ENCODE assay signal across 8 cellular contexts in the genomic region with DNA sequence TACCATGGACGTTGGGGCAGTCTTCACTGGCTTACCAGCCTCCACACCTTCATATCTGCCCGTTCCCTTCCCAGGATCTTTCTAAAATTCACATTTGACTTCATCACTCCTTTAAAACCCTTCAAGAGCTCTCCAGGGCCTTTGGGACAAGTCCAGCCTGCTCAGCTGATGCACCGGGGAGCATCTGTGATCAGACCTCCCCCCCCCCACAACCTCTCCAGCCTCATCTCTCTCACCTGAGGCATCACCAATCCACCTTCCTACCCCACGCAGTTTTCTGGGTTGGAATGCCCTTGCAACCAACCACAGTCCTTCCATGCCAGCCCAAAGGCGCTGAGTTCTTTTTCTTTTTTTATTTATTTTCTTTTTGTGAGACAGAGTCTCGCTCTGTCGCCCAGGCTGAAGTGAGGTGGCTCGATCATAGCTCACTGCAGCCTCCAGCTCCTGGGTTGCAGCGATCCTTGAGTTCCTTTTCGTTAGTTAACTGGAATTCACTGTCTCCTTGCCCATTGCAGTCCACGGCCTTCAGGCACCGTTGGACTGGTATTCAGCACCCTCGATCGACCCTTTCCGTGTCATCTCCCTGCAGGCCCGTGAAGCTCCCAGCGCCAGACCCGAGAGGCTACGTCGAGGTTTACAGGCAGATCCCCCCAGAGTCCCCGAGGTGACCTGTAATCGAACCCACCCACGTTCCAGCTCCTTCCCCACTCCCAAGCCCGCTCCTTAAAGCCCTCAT. TPM values are rescaled to one million over a fixed set of nuclear protein-coding genes. Genes with fewer than 3 reads are reported as not detected.
DNase-seq lines count a peak whose midpoint lies in the region; ATAC-seq, FAIRE-seq and TF ChIP-seq lines count a peak whose summit lies in the region.

No MANE protein-coding gene starts in this region.

- no peak for TF ChIP-seq CTCF in coronary artery (IDR thresholded peaks at IDR 0.05)
- no peak for TF ChIP-seq CTCF in lung (IDR thresholded peaks at IDR 0.05; ENCODE audit: control extremely low read depth, extremely low read depth)

- H3K4me1 ChIP-seq in lung (ENCODE audit: control insufficient read depth in 2 of 2, insufficient read depth in 2 of 2, low read length in 2 of 2) (peaks cover 5 to 9% of the 10 kb centered on the region in 2 donors), urinary bladder (ENCODE audit: insufficient read depth) (no peaks in the 10 kb centered on the region)

- DNase-seq in GM19239 (ENCODE audit: insufficient read length, low spot score) (no peak), NCI-H69 (lab: John Stamatoyannopoulos, UW) (peak; percentile 39), coronary artery (ENCODE audit: low spot score) (no peak), lung (ENCODE audit: low spot score) (no peak), SKM-1 (lab: John Stamatoyannopoulos, UW; ENCODE audit: unreplicated experiment) (no peak), NCI-H2171 treated with DMSO at 0.1 percent for 48 hours (lab: John Stamatoyannopoulos, UW) (no peak), SW 1271 (lab: John Stamatoyannopoulos, UW) (no peak)

- no peaks in the 10 kb centered on the region for H3K9me3 ChIP-seq in lung (ENCODE audit: control insufficient read depth in 2 of 2, insufficient read depth in 1 of 2, low read length in 1 of 2)

- H3K27ac ChIP-seq in coronary artery, result peak overlapping the region; percentile 41 to 74
- H3K27ac ChIP-seq in lung (ENCODE audit: low read depth in 1 of 2, low read length in 1 of 2), result peak overlapping the region; percentile 64 to 78
- H3K27ac ChIP-seq in urinary bladder (ENCODE audit: low read depth), result no peak overlapping the region

- H3K27me3 ChIP-seq in lung (ENCODE audit: control insufficient read depth, insufficient read depth), result no peaks in the 10 kb centered on the region

- peak; percentile 23 for FAIRE-seq in GM19239 (lab: Jason Lieb, UNC)

- H3K36me3 ChIP-seq in lung (ENCODE audit: control insufficient read depth in 2 of 2, insufficient read depth in 2 of 2, low read length in 2 of 2) (peaks cover 0 to 18% of the 10 kb centered on the region in 2 donors), urinary bladder (ENCODE audit: insufficient read depth) (no peaks in the 10 kb centered on the region)

- H3K4me3 ChIP-seq in coronary artery, result peak overlapping the region; percentile 87
- peak overlapping the region; percentile 88 for H3K4me3 ChIP-seq in lung
- H3K4me3 ChIP-seq in urinary bladder (ENCODE audit: low read depth, low read length), result peak overlapping the region; percentile 77

- ATAC-seq in lung (ENCODE audit: insufficient read depth, low FRiP score), result no peak

- WGBS in lung, 2 donors, result 12 to 16% methylated on average over 24 of the region's 24 CpGs
- 10% methylated on average over 24 of the region's 24 CpGs for WGBS in urinary bladder

RNA-seq across cellular contexts. Expression of gene ALKBH4, which starts 0.7 kb away (rescaled TPM):
- total RNA-seq in lung, result 10 to 100 TPM; 10.2 to 13.8 TPM
- polyA plus RNA-seq in lung, result 10 to 100 TPM in 1 of 2 donors, 1 to 10 TPM in 1; 7.9 to 10.3 TPM
- 9.7 TPM for total RNA-seq in urinary bladder
- polyA plus RNA-seq in urinary bladder, result 11.8 TPM

RNA-seq across cellular contexts. Expression of gene LRWD1, which starts 0.8 kb away (rescaled TPM):
- total RNA-seq in lung (10 to 100 TPM; 23.5 to 28.4 TPM), urinary bladder (8.6 TPM)
- polyA plus RNA-seq in lung (10 to 100 TPM; 12.3 to 31.5 TPM), urinary bladder (17.5 TPM)

RNA-seq across cellular contexts. Expression of gene POLR2J, which starts 14.7 kb away (rescaled TPM):
- total RNA-seq in lung, result 10 to 100 TPM; 10.3 to 45.0 TPM
- 100 to 1,000 TPM in 1 of 2 donors, 10 to 100 TPM in 1; 66.2 to 151 TPM for polyA plus RNA-seq in lung
- 12.5 TPM for total RNA-seq in urinary bladder
- polyA plus RNA-seq in urinary bladder, result 71.3 TPM

RNA-seq across cellular contexts. Expression of gene ORAI2, which starts 30.6 kb away (rescaled TPM):
- total RNA-seq in lung, result 10 to 100 TPM; 15.0 to 39.8 TPM
- 10 to 100 TPM in 1 of 2 donors, 1 to 10 TPM in 1; 7.6 to 48.9 TPM for polyA plus RNA-seq in lung
- total RNA-seq in urinary bladder, result 11.5 TPM
- 13.1 TPM for polyA plus RNA-seq in urinary bladder

RNA-seq across cellular contexts. Expression of gene RASA4B, which starts 53.6 kb away (rescaled TPM):
- total RNA-seq in lung, result 10 to 100 TPM in 1 of 2 donors, 1 to 10 TPM in 1; 9.7 to 11.4 TPM
- polyA plus RNA-seq in lung, result 10 to 100 TPM in 1 of 2 donors, 1 to 10 TPM in 1; 7.3 to 24.6 TPM
- total RNA-seq in urinary bladder, result 6.1 TPM
- 19.9 TPM for polyA plus RNA-seq in urinary bladder
